16 cellular contexts compared by ENCODE assay signal in the genomic region with DNA sequence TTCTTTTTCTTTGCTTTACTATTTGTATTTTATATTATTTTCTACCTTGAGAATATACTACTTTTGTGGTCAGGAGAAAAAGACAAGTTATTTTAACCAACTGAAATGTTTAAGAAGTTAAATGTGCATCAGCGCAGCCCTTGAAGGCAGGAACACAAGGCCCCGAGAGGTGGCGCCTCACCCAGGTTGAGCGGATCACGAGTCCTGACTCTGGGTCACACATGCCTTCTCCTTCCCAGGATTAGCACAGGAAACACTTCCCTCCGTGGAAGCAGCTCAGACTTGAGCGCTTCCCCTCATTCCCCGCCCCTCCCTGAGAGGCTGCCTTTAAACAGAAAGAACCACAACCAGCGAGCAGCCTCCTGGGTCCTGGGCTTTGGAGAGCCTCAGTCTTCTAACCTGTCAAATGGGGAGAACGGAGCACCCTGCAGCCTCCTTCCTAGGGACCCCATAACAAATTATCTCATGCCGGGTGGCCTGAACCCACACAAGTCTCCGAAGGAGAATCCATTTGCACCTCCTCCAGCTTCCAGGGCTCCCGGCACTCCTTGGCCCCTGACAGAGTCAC.
DNase-seq lines count a peak whose midpoint lies in the region; ATAC-seq and TF ChIP-seq lines count a peak whose summit lies in the region.
"Had no signal": no experiment of that assay in that cellular context is flagged by ENCODE, and none has a peak within 500 bp of the region (broad histone marks: within the 10 kb centered on the region; RNA-seq: fewer than 3 reads in every experiment).

No MANE protein-coding gene starts in this region.

- no peaks in the 10 kb centered on the region for H3K27me3 ChIP-seq in osteoblast (ENCODE audit: insufficient read depth, low read length)
- no peaks in the 10 kb centered on the region for H3K27me3 ChIP-seq in PC-9 (ENCODE audit: insufficient read depth, low read depth)

- peak; percentile 49 for TF ChIP-seq CTCF in LNCaP clone FGC (IDR thresholded peaks at IDR 0.05; ENCODE audit: control insufficient read depth, extremely low read depth, insufficient read depth)
- TF ChIP-seq CTCF in cardiac fibroblast (IDR thresholded peaks at IDR 0.05; ENCODE audit: low read depth, low read length) = peak; percentile 33
- peak; percentile 22 for TF ChIP-seq CTCF in osteoblast (IDR thresholded peaks at IDR 0.05; ENCODE audit: extremely low read depth, low read depth, low read length)
- TF ChIP-seq CTCF in PC-9 (conservative IDR thresholded peaks at IDR 0.05) = no peak

- no peaks in the 10 kb centered on the region for H3K9me2 ChIP-seq in PC-9 (ENCODE audit: insufficient read depth)

- H3K9me3 ChIP-seq in osteoblast (ENCODE audit: low read depth, low read length) (no peaks in the 10 kb centered on the region), PC-9 (ENCODE audit: insufficient read depth, low read depth) (no peaks in the 10 kb centered on the region)
- H3K9me3 ChIP-seq: adrenal gland, psoas muscle had no signal

- no peak overlapping the region for H2AFZ ChIP-seq in osteoblast (ENCODE audit: low read length)
- no peak overlapping the region for H2AFZ ChIP-seq in PC-9

- DNase-seq in Right ventricle myocardium inferior (ENCODE audit: missing footprints) = peak; percentile 61
- no peak for DNase-seq in cardiac septum (ENCODE audit: low spot score)
- DNase-seq in LNCaP clone FGC (ENCODE audit: low read depth) = peak; percentile 8
- DNase-seq in cardiac fibroblast (ENCODE audit: low read depth in 2 of 2) = peak; percentile 33 to 41
- no peak for DNase-seq in osteoblast (ENCODE audit: insufficient read length, low spot score, missing footprints)
- no peak for DNase-seq in PC-9
- DNase-seq in activated T-cell treated with anti-CD3 and anti-CD28 coated beads, Interleukin-2, amount 50 U/mL, for 24 hours = no peak
- DNase-seq in NCI-H446 treated with DMSO at 0.1 percent for 48 hours (lab: John Stamatoyannopoulos, UW) = no peak
- DNase-seq: AML-193; effector memory CD4-positive, alpha-beta T cell; hypothalamus; midbrain; psoas muscle; stimulated activated CD4-positive, alpha-beta T cell treated with anti-CD3 and anti-CD28 coated beads, Interleukin-4, amount 100 ng/mL, for 24 hours; stimulated activated naive CD8-positive, alpha-beta T cell treated with anti-CD3 and anti-CD28 coated beads, Interleukin-15, amount 100 ng/mL, for 72 hours had no signal

- no peaks in the 10 kb centered on the region for H3K36me3 Mint-ChIP-seq in activated T-cell treated with anti-CD3 and anti-CD28 coated beads, Interleukin-2, amount 50 U/mL, for 24 hours (ENCODE audit: low read depth)

- H3K4me3 Mint-ChIP-seq in activated T-cell treated with anti-CD3 and anti-CD28 coated beads, Interleukin-2, amount 50 U/mL, for 24 hours = no peak overlapping the region
- H3K4me3 Mint-ChIP-seq: stimulated activated naive CD8-positive, alpha-beta T cell treated with anti-CD3 and anti-CD28 coated beads, Interleukin-15, amount 100 ng/mL, for 72 hours had no signal

- BruUV-seq in PC-9 (replicated peaks; lab: Mats Ljungman, UMichigan) = no TSS peak

- no peak overlapping the region for H3K27ac ChIP-seq in osteoblast (ENCODE audit: low read depth, low read length)
- no peak overlapping the region for H3K27ac ChIP-seq in PC-9
- H3K27ac ChIP-seq: adrenal gland, psoas muscle had no signal

- CTCF ChIA-PET in PC-9 (lab: Charles Lee) = no interaction called here

- H3K4me1 ChIP-seq in osteoblast (ENCODE audit: insufficient read depth, low read length) = no peaks in the 10 kb centered on the region
- no peaks in the 10 kb centered on the region for H3K4me1 ChIP-seq in PC-9 (replicated peaks; ENCODE audit: insufficient read depth)
- H3K4me1 ChIP-seq: adrenal gland, psoas muscle had no signal

- POLR2A ChIA-PET in PC-9 (lab: Charles Lee; ENCODE audit: unreplicated experiment) = no interaction called here

- no peak overlapping the region for H3K4me3 ChIP-seq in LNCaP clone FGC (ENCODE audit: low read depth, low read length)
- no peak overlapping the region for H3K4me3 ChIP-seq in cardiac fibroblast (replicated peaks in 1 of 2; ENCODE audit: low read depth in 2 of 2, low read length in 2 of 2)
- no peak overlapping the region for H3K4me3 ChIP-seq in osteoblast (ENCODE audit: insufficient read depth, low read length)
- no peak overlapping the region for H3K4me3 ChIP-seq in PC-9
- H3K4me3 ChIP-seq: adrenal gland, psoas muscle had no signal

- peaks cover 2% of the 10 kb centered on the region for H3K9me3 Mint-ChIP-seq in activated T-cell treated with anti-CD3 and anti-CD28 coated beads, Interleukin-2, amount 50 U/mL, for 24 hours

- no peaks in the 10 kb centered on the region for H4K20me1 ChIP-seq in osteoblast (ENCODE audit: insufficient read depth, low read length)
- H4K20me1 ChIP-seq in PC-9 (ENCODE audit: insufficient read depth) = no peaks in the 10 kb centered on the region

- H3K36me3 ChIP-seq in osteoblast (ENCODE audit: insufficient read depth, low read length) (no peaks in the 10 kb centered on the region), PC-9 (ENCODE audit: low read depth) (no peaks in the 10 kb centered on the region)
- H3K36me3 ChIP-seq: adrenal gland had no signal

- H3F3A ChIP-seq in PC-9 (ENCODE audit: insufficient read depth, low read depth) = no peaks in the 10 kb centered on the region

- H3K79me2 ChIP-seq in osteoblast (ENCODE audit: insufficient read depth, low read length) = no peaks in the 10 kb centered on the region
- no peaks in the 10 kb centered on the region for H3K79me2 ChIP-seq in PC-9 (ENCODE audit: low read depth)

- H3K4me2 ChIP-seq in osteoblast (ENCODE audit: insufficient read depth, low read length) (no peak overlapping the region), PC-9 (no peak overlapping the region)

- H3K27me3 Mint-ChIP-seq in activated T-cell treated with anti-CD3 and anti-CD28 coated beads, Interleukin-2, amount 50 U/mL, for 24 hours = peaks cover 14% of the 10 kb centered on the region

- H3K4me1 Mint-ChIP-seq in activated T-cell treated with anti-CD3 and anti-CD28 coated beads, Interleukin-2, amount 50 U/mL, for 24 hours (ENCODE audit: low read depth) = no peaks in the 10 kb centered on the region

- intact Hi-C loops in Right ventricle myocardium inferior (cut with DNase I) = no loop called here
- intact Hi-C loops in cardiac septum (cut with DNase I) = no loop called here
- intact Hi-C loops in PC-9 (cut with micrococcal nuclease; ENCODE audit: unreplicated experiment) = no loop called here

- no peak for ATAC-seq in Right ventricle myocardium inferior
- ATAC-seq: psoas muscle; stimulated activated naive CD8-positive, alpha-beta T cell treated with anti-CD3 and anti-CD28 coated beads, Interleukin-15, amount 100 ng/mL, for 72 hours had no signal

- no peak overlapping the region for H3K27ac Mint-ChIP-seq in activated T-cell treated with anti-CD3 and anti-CD28 coated beads, Interleukin-2, amount 50 U/mL, for 24 hours

Comparison
In these comparisons a context has a peak if more than half of its experiments do, and no peak if none do; other contexts are left out.
1. DNase-seq: peak in Right ventricle myocardium inferior (single experiment), LNCaP clone FGC (single experiment) and cardiac fibroblast (2 of 2); none in cardiac septum (single experiment), osteoblast (single experiment), PC-9 (0 of 2), activated T-cell treated with anti-CD3 and anti-CD28 coated beads, Interleukin-2, amount 50 U/mL, for 24 hours (single experiment) and NCI-H446 treated with DMSO at 0.1 percent for 48 hours (single experiment).